15 cellular contexts compared by ENCODE assay signal in genomic region chr2:28336993-28337627, GRCh38. TPM values are rescaled to one million over a fixed set of nuclear protein-coding genes. Genes with fewer than 3 reads are reported as not detected.
A peak's percentile ranks its signal among the peaks of the same experiment; 100 is the strongest.
DNase-seq lines count a peak whose midpoint lies in the region; ATAC-seq lines count a peak whose summit lies in the region.
"Had no signal": no experiment of that assay in that cellular context is flagged by ENCODE, and none has a peak within 500 bp of the region (broad histone marks: within the 10 kb centered on the region; RNA-seq: fewer than 3 reads in every experiment).

No MANE protein-coding gene starts in this region.

- no peaks in the 10 kb centered on the region for H3K27me3 Mint-ChIP-seq in CD4-positive, alpha-beta memory T cell

- no peak overlapping the region for H3K23ac ChIP-seq in mesenchymal stem cell (ENCODE audit: low read length in 2 of 2)

- no peaks in the 10 kb centered on the region for H3K9me3 Mint-ChIP-seq in CD4-positive, alpha-beta memory T cell

- no peak for DNase-seq in CD4-positive, alpha-beta memory T cell
- no peak for DNase-seq in SJSA1 (ENCODE audit: low read depth in 1 of 2, low spot score in 2 of 2)
- no peak for DNase-seq in mesenchymal stem cell
- DNase-seq in left colon: no peak
- no peak for DNase-seq in hepatic stellate cell (ENCODE audit: low spot score)
- DNase-seq in activated T-cell treated with anti-CD3 and anti-CD28 coated beads, Interleukin-2, amount 50 U/mL, for 48 hours: no peak
- DNase-seq: activated gamma-delta T cell; heart left ventricle; NCI-H187; stimulated activated CD8-positive, alpha-beta memory T cell treated with anti-CD3 and anti-CD28 coated beads, Interleukin-4, amount 100 ng/mL, for 48 hours had no signal

- H3K27me3 ChIP-seq in CD4-positive, alpha-beta memory T cell (ENCODE audit: insufficient read depth, low read length): no peaks in the 10 kb centered on the region
- H3K27me3 ChIP-seq in SJSA1 (replicated peaks): no peaks in the 10 kb centered on the region
- H3K27me3 ChIP-seq in mesenchymal stem cell (ENCODE audit: control insufficient read depth in 1 of 2, insufficient read depth in 1 of 2, low read length in 2 of 2): no peaks in the 10 kb centered on the region
- H3K27me3 ChIP-seq in skeletal muscle tissue (ENCODE audit: control insufficient read depth in 3 of 3, insufficient read depth in 3 of 3, low read length in 3 of 3): no peaks in the 10 kb centered on the region
- H3K27me3 ChIP-seq: heart left ventricle had no signal

- peak overlapping the region in 1 of 2 experiments; percentile 97 for H3K14ac ChIP-seq in mesenchymal stem cell (ENCODE audit: low read length in 2 of 2)

- H4K8ac ChIP-seq in mesenchymal stem cell (ENCODE audit: low read length): no peak overlapping the region

- intact Hi-C loops in CD4-positive, alpha-beta memory T cell (cut with micrococcal nuclease): no loop called here
- intact Hi-C loops in left colon (cut with DNase I, micrococcal nuclease): no loop called here

- H3K27ac Mint-ChIP-seq in CD4-positive, alpha-beta memory T cell: peak overlapping the region in 5 of 7 donors; percentile 36 to 82 (median 64)

- H3K4ac ChIP-seq in mesenchymal stem cell (ENCODE audit: low read depth in 1 of 2, low read length in 2 of 2): peak overlapping the region; percentile 42 to 75

- H2BK12ac ChIP-seq in mesenchymal stem cell (ENCODE audit: low read length in 2 of 2): peak overlapping the region; percentile 60 to 69

- H3K18ac ChIP-seq in mesenchymal stem cell (ENCODE audit: low read depth in 1 of 2, low read length in 2 of 2): peak overlapping the region; percentile 38 to 98

- no peak overlapping the region for H3K4me3 Mint-ChIP-seq in CD4-positive, alpha-beta memory T cell

- H2AFZ ChIP-seq in mesenchymal stem cell (ENCODE audit: low read depth, low read length): no peak overlapping the region

- H2AK5ac ChIP-seq in mesenchymal stem cell (ENCODE audit: low read length, severe bottlenecking): peak overlapping the region; percentile 29

- no peak overlapping the region for H3K4me2 ChIP-seq in mesenchymal stem cell (ENCODE audit: low read length, poor library complexity, severe bottlenecking)

- ATAC-seq in HG03520 (IDR thresholded peaks at IDR 0.05; ENCODE audit: unreplicated experiment): no peak
- ATAC-seq in left colon: no peak
- ATAC-seq: heart left ventricle, right cardiac atrium, SK-N-SH treated with all-trans-retinoic acid at 6 μM for 48 hours had no signal

- H3K79me1 ChIP-seq in mesenchymal stem cell (replicated peaks; ENCODE audit: low read length, poor library complexity, severe bottlenecking): peaks cover 1% of the 10 kb centered on the region

- WGBS in mesenchymal stem cell: 98% methylated on average over 12 of the region's 16 CpGs

- POLR2A ChIA-PET in CD4-positive, alpha-beta memory T cell (lab: Charles Lee; ENCODE audit: partially characterized antibody): no interaction called here

- no peak overlapping the region for H2BK5ac ChIP-seq in mesenchymal stem cell (ENCODE audit: low read depth, low read length, poor library complexity, severe bottlenecking)

- no peak overlapping the region for H3K4me3 ChIP-seq in CD4-positive, alpha-beta memory T cell (ENCODE audit: low read length in 2 of 2)
- no peak overlapping the region for H3K4me3 ChIP-seq in SJSA1
- H3K4me3 ChIP-seq in mesenchymal stem cell (ENCODE audit: insufficient read depth in 1 of 2, low read depth in 1 of 2, low read length in 2 of 2): no peak overlapping the region
- no peak overlapping the region for H3K4me3 ChIP-seq in skeletal muscle tissue (ENCODE audit: low read length in 3 of 3)
- H3K4me3 ChIP-seq: heart left ventricle, lung had no signal

- H3K36me3 Mint-ChIP-seq in CD4-positive, alpha-beta memory T cell: no peaks in the 10 kb centered on the region

- H3K9me3 ChIP-seq in CD4-positive, alpha-beta memory T cell (ENCODE audit: control insufficient read depth in 1 of 2, low read length in 2 of 2): no peaks in the 10 kb centered on the region
- H3K9me3 ChIP-seq in SJSA1 (replicated peaks): no peaks in the 10 kb centered on the region
- H3K9me3 ChIP-seq in mesenchymal stem cell (ENCODE audit: control insufficient read depth, low read length): no peaks in the 10 kb centered on the region
- H3K9me3 ChIP-seq in skeletal muscle tissue (ENCODE audit: control insufficient read depth in 3 of 3, low read length in 3 of 3): no peaks in the 10 kb centered on the region
- H3K9me3 ChIP-seq: heart left ventricle had no signal

- H3K27ac ChIP-seq in CD4-positive, alpha-beta memory T cell (ENCODE audit: low read depth, low read length): no peak overlapping the region
- H3K27ac ChIP-seq in SJSA1 (peak overlapping the region; percentile 92), mesenchymal stem cell (ENCODE audit: low read length, poor library complexity, severe bottlenecking) (no peak overlapping the region), skeletal muscle tissue (ENCODE audit: low read depth, low read length) (no peak overlapping the region)

- no peak overlapping the region for H2BK15ac ChIP-seq in mesenchymal stem cell (ENCODE audit: low read depth, poor library complexity, severe bottlenecking)

- H3K4me1 Mint-ChIP-seq in CD4-positive, alpha-beta memory T cell: peaks cover 3 to 12% (median 4%) of the 10 kb centered on the region in 4 donors

- H4K91ac ChIP-seq in mesenchymal stem cell (ENCODE audit: low read length): peak overlapping the region; percentile 88

- H3K4me1 ChIP-seq in CD4-positive, alpha-beta memory T cell (ENCODE audit: insufficient read depth, low read length): no peaks in the 10 kb centered on the region
- H3K4me1 ChIP-seq in SJSA1 (replicated peaks): peaks cover 53% of the 10 kb centered on the region
- H3K4me1 ChIP-seq in mesenchymal stem cell (ENCODE audit: control insufficient read depth, insufficient read depth, low read depth, low read length): peaks cover 18% of the 10 kb centered on the region
- H3K4me1 ChIP-seq in skeletal muscle tissue (ENCODE audit: control insufficient read depth in 3 of 3, insufficient read depth in 3 of 3, low read length in 3 of 3): peaks cover 60 to 79% (median 75%) of the 10 kb centered on the region in 3 donors

- CTCF ChIA-PET in CD4-positive, alpha-beta memory T cell (lab: Charles Lee; ENCODE audit: partially characterized antibody): interaction anchor here (0.9 kb wide), 1 partner anchor 24 kb away, joined by 4 read pairs; no protein-coding TSS in a partner anchor

- peak overlapping the region; percentile 2 for H2BK120ac ChIP-seq in mesenchymal stem cell (ENCODE audit: low read depth, low read length)

- H3K36me3 ChIP-seq in CD4-positive, alpha-beta memory T cell (ENCODE audit: insufficient read depth, low read length): no peaks in the 10 kb centered on the region
- H3K36me3 ChIP-seq in SJSA1 (no peaks in the 10 kb centered on the region), mesenchymal stem cell (ENCODE audit: control insufficient read depth in 1 of 2, insufficient read depth in 2 of 2, low read depth in 1 of 2, low read length in 2 of 2) (peaks cover 7 to 17% of the 10 kb centered on the region in 2 experiments), skeletal muscle tissue (ENCODE audit: control insufficient read depth in 3 of 3, insufficient read depth in 3 of 3, low read length in 3 of 3) (no peaks in the 10 kb centered on the region)
- H3K36me3 ChIP-seq: heart left ventricle had no signal

- H3K9ac ChIP-seq in mesenchymal stem cell (ENCODE audit: low read length): no peak overlapping the region
- peak overlapping the region; percentile 2 to 44 (median 25) for H3K9ac ChIP-seq in skeletal muscle tissue (ENCODE audit: low read depth in 1 of 3, low read length in 3 of 3)

RNA-seq across cellular contexts. Expression of gene FOSL2, which starts 55.5 kb away (rescaled TPM):
- 1 to 10 TPM; 6.6 to 6.7 TPM for total RNA-seq in CD4-positive, alpha-beta memory T cell
- polyA plus RNA-seq in CD4-positive, alpha-beta memory T cell: 1 to 10 TPM; 4.7 to 5.0 TPM
- 28.8 and 44.7 TPM in 2 replicates for total RNA-seq in SJSA1 (2014; rRNA removed; shearing (Covaris generic))
- polyA plus RNA-seq in mesenchymal stem cell (2013, experiment 1 of 2): 15.6 TPM
- 14.8 TPM for polyA plus RNA-seq in mesenchymal stem cell (2013, experiment 2 of 2)
- total RNA-seq in skeletal muscle tissue (10.4 TPM), left colon (100 to 1,000 TPM; 142 to 197 TPM)
